Comparison of ENCODE assay signal across 20 cellular contexts in the genomic region with DNA sequence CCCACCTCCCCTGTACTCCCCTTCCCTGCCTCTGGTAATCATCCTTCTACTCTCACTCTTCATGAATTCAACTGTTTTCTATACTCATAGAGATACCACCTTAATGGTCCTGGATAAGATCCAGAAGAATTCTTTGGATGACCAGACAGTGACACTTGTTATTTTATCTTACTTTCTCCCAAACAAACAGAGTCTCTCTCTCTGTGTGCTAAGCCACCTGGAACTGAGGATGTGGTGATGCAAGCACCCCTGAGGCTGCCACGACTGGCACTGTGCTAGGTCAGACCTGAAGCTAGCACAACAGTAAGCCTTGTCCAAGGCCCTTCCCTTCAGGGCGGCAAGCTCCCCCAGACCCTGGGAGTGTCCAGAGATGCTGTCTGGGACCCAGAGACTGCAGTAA.
DNase-seq lines count a peak whose midpoint lies in the region; ATAC-seq and TF ChIP-seq lines count a peak whose summit lies in the region.
"Had no signal": no experiment of that assay in that cellular context is flagged by ENCODE, and none has a peak within 500 bp of the region (broad histone marks: within the 10 kb centered on the region; RNA-seq: fewer than 3 reads in every experiment).

No MANE protein-coding gene starts in this region.

- ATAC-seq in left lobe of liver (peak; percentile 74), GM21423 (IDR thresholded peaks at IDR 0.05; ENCODE audit: unreplicated experiment) (no peak)
- ATAC-seq: Right ventricle myocardium inferior had no signal

- in situ Hi-C loops in brain microvascular endothelial cell (cut with HindIII; ENCODE audit: low pct_ligation_motif_present, low sequenced_read_pairs) = no loop called here

- H3K4me1 ChIP-seq in esophagus squamous epithelium = no peaks in the 10 kb centered on the region
- no peaks in the 10 kb centered on the region for H3K4me1 ChIP-seq in hepatocyte (ENCODE audit: insufficient read depth)

- DNase-seq in A172 (ENCODE audit: low spot score) (peak; percentile 55), HT1080 (ENCODE audit: low read depth) (peak; percentile 32), brain microvascular endothelial cell (peak; percentile 61), left lobe of liver (ENCODE audit: low spot score) (no peak), esophagus squamous epithelium (lab: John Stamatoyannopoulos, UW) (no peak), hepatocyte (ENCODE audit: low spot score) (no peak)
- DNase-seq in activated CD4-positive, alpha-beta T cell treated with anti-CD3 and anti-CD28 coated beads, Interleukin-2, amount 10 ng/mL, durations not matched to agents 7 days and 5 days = no peak
- DNase-seq: activated CD4-positive, alpha-beta T cell treated with anti-CD3 and anti-CD28 coated beads, Interleukin-2, amount 50 U/mL, for 48 hours; hippocampal formation; KBM-7; midbrain; NCI-H187 treated with DMSO at 0.1 percent for 48 hours; NCI-H510A treated with DMSO at 0.1 percent for 48 hours; stimulated activated CD4-positive, alpha-beta T cell treated with anti-CD3 and anti-CD28 coated beads, Interleukin-4, amount 100 ng/mL, for 4 hours; WERI-Rb-1 had no signal

- no peaks in the 10 kb centered on the region for H3K36me3 Mint-ChIP-seq in activated CD4-positive, alpha-beta T cell treated with anti-CD3 and anti-CD28 coated beads, Interleukin-2, amount 10 ng/mL, durations not matched to agents 7 days and 5 days (ENCODE audit: low read depth)
- H3K36me3 Mint-ChIP-seq: CD14-positive monocyte had no signal

- H3K27ac ChIP-seq in brain microvascular endothelial cell (peak overlapping the region; percentile 4), esophagus squamous epithelium (no peak overlapping the region), hepatocyte (no peak overlapping the region)
- H3K27ac ChIP-seq: WERI-Rb-1 had no signal

- intact Hi-C loops in esophagus squamous epithelium (cut with DNase I) = no loop called here

- H3K9me3 Mint-ChIP-seq in activated CD4-positive, alpha-beta T cell treated with anti-CD3 and anti-CD28 coated beads, Interleukin-2, amount 10 ng/mL, durations not matched to agents 7 days and 5 days = no peaks in the 10 kb centered on the region

- H3K4me1 Mint-ChIP-seq in activated CD4-positive, alpha-beta T cell treated with anti-CD3 and anti-CD28 coated beads, Interleukin-2, amount 10 ng/mL, durations not matched to agents 7 days and 5 days = no peaks in the 10 kb centered on the region
- H3K4me1 Mint-ChIP-seq: CD14-positive monocyte had no signal

- no peak overlapping the region for H3K27ac Mint-ChIP-seq in activated CD4-positive, alpha-beta T cell treated with anti-CD3 and anti-CD28 coated beads, Interleukin-2, amount 10 ng/mL, durations not matched to agents 7 days and 5 days
- H3K27ac Mint-ChIP-seq: CD14-positive monocyte; progenitor cell of endocrine pancreas; T-helper 1 cell treated with Interleukin-12 subunit alpha and Interleukin-12 subunit beta and Interleukin-4 antibody, amounts not matched to agents 30 μg/mL and 1 μg/mL, for 36 hours had no signal

- no peak overlapping the region for H3K4me2 ChIP-seq in hepatocyte

- H3K27me3 Mint-ChIP-seq in activated CD4-positive, alpha-beta T cell treated with anti-CD3 and anti-CD28 coated beads, Interleukin-2, amount 10 ng/mL, durations not matched to agents 7 days and 5 days = no peaks in the 10 kb centered on the region

- no peaks in the 10 kb centered on the region for H4K20me1 ChIP-seq in hepatocyte (ENCODE audit: insufficient read depth, poor library complexity, severe bottlenecking)

- H3K36me3 ChIP-seq in brain microvascular endothelial cell (replicated peaks) (no peaks in the 10 kb centered on the region), esophagus squamous epithelium (no peaks in the 10 kb centered on the region), hepatocyte (replicated peaks; ENCODE audit: insufficient read depth, low read depth) (no peaks in the 10 kb centered on the region)
- H3K36me3 ChIP-seq: WERI-Rb-1 had no signal

- POLR2A ChIA-PET in activated CD4-positive, alpha-beta T cell treated with anti-CD3 and anti-CD28 coated beads, Interleukin-2, amount 10 ng/mL, durations not matched to agents 7 days and 5 days (lab: Charles Lee) = no interaction called here

- H3K9me3 ChIP-seq in esophagus squamous epithelium (no peaks in the 10 kb centered on the region), hepatocyte (ENCODE audit: low read depth) (no peaks in the 10 kb centered on the region)

- no peaks in the 10 kb centered on the region for H3K9me2 ChIP-seq in hepatocyte (replicated peaks; ENCODE audit: insufficient read depth)

- TF ChIP-seq POLR2A in esophagus squamous epithelium (IDR thresholded peaks at IDR 0.05) = no peak

- CTCF ChIA-PET in activated CD4-positive, alpha-beta T cell treated with anti-CD3 and anti-CD28 coated beads, Interleukin-2, amount 10 ng/mL, durations not matched to agents 7 days and 5 days (lab: Charles Lee) = no interaction called here

- no peak overlapping the region for H3K4me3 Mint-ChIP-seq in activated CD4-positive, alpha-beta T cell treated with anti-CD3 and anti-CD28 coated beads, Interleukin-2, amount 10 ng/mL, durations not matched to agents 7 days and 5 days
- H3K4me3 Mint-ChIP-seq: CD14-positive monocyte; T-helper 1 cell treated with Interleukin-12 subunit alpha and Interleukin-12 subunit beta and Interleukin-4 antibody, amounts not matched to agents 30 μg/mL and 1 μg/mL, for 36 hours had no signal

- H3K27me3 ChIP-seq in brain microvascular endothelial cell (replicated peaks) = no peaks in the 10 kb centered on the region
- H3K27me3 ChIP-seq in esophagus squamous epithelium = no peaks in the 10 kb centered on the region
- H3K27me3 ChIP-seq in hepatocyte = no peaks in the 10 kb centered on the region

- H3K4me3 ChIP-seq in brain microvascular endothelial cell (ENCODE audit: low read depth, low read length) = no peak overlapping the region
- no peak overlapping the region for H3K4me3 ChIP-seq in esophagus squamous epithelium
- H3K4me3 ChIP-seq in hepatocyte = no peak overlapping the region

- H2AFZ ChIP-seq in hepatocyte = no peak overlapping the region

- TF ChIP-seq CTCF in brain microvascular endothelial cell (IDR thresholded peaks at IDR 0.05; ENCODE audit: low read depth, low read length, missing control alignments) = no peak
- no peak for TF ChIP-seq CTCF in esophagus squamous epithelium (IDR thresholded peaks at IDR 0.05)
- no peak for TF ChIP-seq CTCF in hepatocyte (IDR thresholded peaks at IDR 0.05; ENCODE audit: poor library complexity)

- no peaks in the 10 kb centered on the region for H3K79me2 ChIP-seq in hepatocyte

- WGBS in esophagus squamous epithelium, 2 donors = 63% methylated on average over 2 of the region's 2 CpGs; no CpG with 5 or more reads in 1 of the 2 donors
- 76% methylated on average over 2 of the region's 2 CpGs for WGBS in hepatocyte (ENCODE audit: low lambda C conversion rate, missing lambda C conversion rate)

Comparison
In these comparisons a context has a peak if more than half of its experiments do, and no peak if none do; other contexts are left out.
1. DNase-seq: peak in A172 (single experiment), HT1080 (single experiment) and brain microvascular endothelial cell (single experiment); none in left lobe of liver (single experiment), activated CD4-positive, alpha-beta T cell treated with anti-CD3 and anti-CD28 coated beads, Interleukin-2, amount 10 ng/mL, durations not matched to agents 7 days and 5 days (single experiment), esophagus squamous epithelium (single experiment) and hepatocyte (single experiment).